In the genomic region with DNA sequence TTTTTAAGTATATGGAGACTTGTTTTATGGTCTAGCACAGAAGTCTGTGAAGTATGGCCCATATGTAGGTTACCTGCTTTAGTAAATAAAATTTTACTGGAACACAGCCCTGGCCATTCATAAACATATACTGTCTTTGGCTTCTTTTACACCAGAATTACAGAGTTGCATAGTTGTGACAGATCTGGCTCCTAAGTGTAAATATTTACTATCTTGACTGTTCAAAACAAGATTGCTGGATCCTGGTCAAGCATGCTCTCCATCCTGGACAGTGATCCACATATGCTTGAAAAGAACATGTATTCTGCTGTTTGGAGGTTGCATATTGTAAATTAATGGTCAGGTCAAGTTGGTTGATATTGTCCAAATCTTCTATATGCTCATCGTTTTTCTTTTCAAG, we compare ENCODE assay signal across 7 cellular contexts.
"Had no signal": no experiment of that assay in that cellular context is flagged by ENCODE, and none has a peak within 500 bp of the region (broad histone marks: within the 10 kb centered on the region; RNA-seq: fewer than 3 reads in every experiment).

No MANE protein-coding gene starts in this region.

- H2AFZ ChIP-seq: GM23248 had no signal

- H3K4me1 ChIP-seq: HAP-1 had no signal

- H3K27ac ChIP-seq: GM23248 had no signal

- ATAC-seq: HCT116 had no signal

- DNase-seq: GM23248, GOT3, H7, HFFc6, KBM-7 had no signal

- H3K4me3 ChIP-seq: GM23248, HAP-1 had no signal

- H3K9ac ChIP-seq: GM23248 had no signal
